Comparison of ENCODE assay signal across 11 cellular contexts in the genomic region with DNA sequence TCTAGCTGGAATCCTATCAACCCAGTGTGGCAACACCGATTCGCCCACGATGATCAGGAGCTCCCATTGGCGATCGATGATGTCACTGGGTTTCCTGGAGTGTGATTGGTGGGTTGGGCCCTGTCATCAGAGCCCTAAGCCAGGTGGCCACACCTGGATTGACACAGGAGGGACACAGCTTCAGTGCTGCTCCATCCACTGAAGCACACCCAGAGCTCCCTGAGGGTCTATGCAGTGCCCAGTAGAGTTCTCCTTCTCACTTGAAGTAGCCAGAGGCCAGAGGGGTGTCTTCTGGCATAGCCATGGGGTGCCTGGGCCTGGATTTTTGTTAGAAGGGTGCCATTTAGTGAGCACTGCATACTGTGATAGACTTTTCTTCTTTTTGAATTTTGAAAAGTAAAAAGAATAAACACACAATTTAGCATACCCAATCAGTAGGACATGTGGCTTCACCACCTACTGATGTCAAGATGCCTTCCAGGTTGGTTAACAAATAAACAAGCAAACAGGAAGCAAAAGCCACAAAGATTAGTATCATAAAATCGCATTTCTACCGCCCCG.
DNase-seq lines count a peak whose midpoint lies in the region; ATAC-seq and TF ChIP-seq lines count a peak whose summit lies in the region.
"Had no signal": no experiment of that assay in that cellular context is flagged by ENCODE, and none has a peak within 500 bp of the region (broad histone marks: within the 10 kb centered on the region; RNA-seq: fewer than 3 reads in every experiment).

No MANE protein-coding gene starts in this region.

- H3K27me3 Mint-ChIP-seq in Calu3 (ENCODE audit: unreplicated experiment) (no peaks in the 10 kb centered on the region), WTC11 (ENCODE audit: low read depth) (no peaks in the 10 kb centered on the region), immature natural killer cell (ENCODE audit: low read depth in 3 of 3) (peaks cover 52 to 63% (median 56%) of the 10 kb centered on the region in 3 donors)

- TF ChIP-seq CTCF in Calu3 (IDR thresholded peaks at IDR 0.05; ENCODE audit: unreplicated experiment): no peak
- no peak for TF ChIP-seq CTCF in WTC11 (IDR thresholded peaks at IDR 0.05)

- H3K4me1 Mint-ChIP-seq in Calu3 (ENCODE audit: low read depth, unreplicated experiment): peaks cover 53% of the 10 kb centered on the region
- H3K4me1 Mint-ChIP-seq in WTC11: peaks cover 28% of the 10 kb centered on the region
- peaks cover 76 to 77% of the 10 kb centered on the region in 2 donors for H3K4me1 Mint-ChIP-seq in immature natural killer cell

- no peaks in the 10 kb centered on the region for H3K9me3 Mint-ChIP-seq in Calu3 (ENCODE audit: low read depth, unreplicated experiment)
- peaks cover 5% of the 10 kb centered on the region for H3K9me3 Mint-ChIP-seq in WTC11
- no peaks in the 10 kb centered on the region for H3K9me3 Mint-ChIP-seq in immature natural killer cell
- H3K9me3 Mint-ChIP-seq: activated naive CD4-positive, alpha-beta T cell treated with anti-CD3 and anti-CD28 coated beads, Interleukin-2, amount 50 U/mL, for 72 hours had no signal

- intact Hi-C loops in Calu3 (cut with micrococcal nuclease; ENCODE audit: unreplicated experiment): loop anchor here (10.0 kb wide), 1 partner anchor 63 kb away; no protein-coding TSS in a partner anchor

- DNase-seq in ACHN (peak; percentile 22), Calu3 (peak; percentile 46), WTC11 (ENCODE audit: low spot score) (peak; percentile 54), immature natural killer cell (peak; percentile 85 to 88 (median 87)), NCI-H82 (lab: John Stamatoyannopoulos, UW) (no peak)
- DNase-seq: NCI-H345, T1000 had no signal

- POLR2A ChIA-PET in WTC11 (lab: Charles Lee): no interaction called here

- ATAC-seq in WTC11 (peak; percentile 83), GM21360 (IDR thresholded peaks at IDR 0.05; ENCODE audit: unreplicated experiment) (no peak), GM21737 (IDR thresholded peaks at IDR 0.05; ENCODE audit: unreplicated experiment) (no peak), GM19467 (IDR thresholded peaks at IDR 0.05; ENCODE audit: unreplicated experiment) (no peak)
- ATAC-seq: activated naive CD4-positive, alpha-beta T cell treated with anti-CD3 and anti-CD28 coated beads, Interleukin-2, amount 50 U/mL, for 72 hours had no signal

- peaks cover 25% of the 10 kb centered on the region for H3K36me3 Mint-ChIP-seq in Calu3 (ENCODE audit: insufficient read depth, unreplicated experiment)
- peaks cover 6% of the 10 kb centered on the region for H3K36me3 Mint-ChIP-seq in WTC11
- no peaks in the 10 kb centered on the region for H3K36me3 Mint-ChIP-seq in immature natural killer cell

- no TSS peak for BruUV-seq in Calu3 (replicated peaks; lab: Mats Ljungman, UMichigan)

- CTCF ChIA-PET in Calu3 (lab: Charles Lee): interaction anchor here (1.3 kb wide), 1 partner anchor 31 kb away, joined by 3 read pairs; no protein-coding TSS in a partner anchor
- CTCF ChIA-PET in WTC11 (lab: Charles Lee): interaction anchor here (0.5 to 1.5 kb wide), 3 partner anchors 9 to 64 kb away, joined by 3 to 5 read pairs (median 4); no protein-coding TSS in a partner anchor

- in situ Hi-C loops in ACHN (cut with HindIII; ENCODE audit: low pct_ligation_motif_present, low pct_unique_long_range_greater_than_20kb, low sequenced_read_pairs): no loop called here

- H3K4me3 Mint-ChIP-seq in Calu3 (ENCODE audit: low read depth, unreplicated experiment): no peak overlapping the region
- H3K4me3 Mint-ChIP-seq in WTC11: no peak overlapping the region
- H3K4me3 Mint-ChIP-seq in immature natural killer cell: peak overlapping the region; percentile 72 to 88 (median 80)

- H3K27ac Mint-ChIP-seq in Calu3 (ENCODE audit: unreplicated experiment) (no peak overlapping the region), WTC11 (no peak overlapping the region), immature natural killer cell (peak overlapping the region; percentile 96 to 100 (median 98))

TF ChIP-seq in WTC11, 78 proteins besides CTCF, POLR2A, EP300 and RAD21 (continues in another document):
- TF ChIP-seq, protein P1, sequence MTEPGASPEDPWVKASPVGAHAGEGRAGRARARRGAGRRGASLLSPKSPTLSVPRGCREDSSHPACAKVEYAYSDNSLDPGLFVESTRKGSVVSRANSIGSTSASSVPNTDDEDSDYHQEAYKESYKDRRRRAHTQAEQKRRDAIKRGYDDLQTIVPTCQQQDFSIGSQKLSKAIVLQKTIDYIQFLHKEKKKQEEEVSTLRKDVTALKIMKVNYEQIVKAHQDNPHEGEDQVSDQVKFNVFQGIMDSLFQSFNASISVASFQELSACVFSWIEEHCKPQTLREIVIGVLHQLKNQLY (CRISPR knock-in tag; IDR thresholded peaks at IDR 0.05): no peak
- TF ChIP-seq OVOL2 (CRISPR knock-in tag; IDR thresholded peaks at IDR 0.05; ENCODE audit: borderline replicate concordance) (no peak), TCF7 (CRISPR knock-in tag; IDR thresholded peaks at IDR 0.05; ENCODE audit: low read depth) (no peak), SOX15 (CRISPR knock-in tag; IDR thresholded peaks at IDR 0.05) (no peak), FOXJ3 (CRISPR knock-in tag; IDR thresholded peaks at IDR 0.05; ENCODE audit: borderline replicate concordance) (no peak), SP1 (CRISPR knock-in tag; conservative IDR thresholded peaks at IDR 0.05) (no peak), TP53 (CRISPR knock-in tag; IDR thresholded peaks at IDR 0.05) (no peak), ZNF232 (CRISPR knock-in tag; IDR thresholded peaks at IDR 0.05) (no peak), NR2C2 (CRISPR knock-in tag; IDR thresholded peaks at IDR 0.05) (no peak), HMGA2 (CRISPR knock-in tag; IDR thresholded peaks at IDR 0.05) (no peak)
- TF ChIP-seq, protein P2, sequence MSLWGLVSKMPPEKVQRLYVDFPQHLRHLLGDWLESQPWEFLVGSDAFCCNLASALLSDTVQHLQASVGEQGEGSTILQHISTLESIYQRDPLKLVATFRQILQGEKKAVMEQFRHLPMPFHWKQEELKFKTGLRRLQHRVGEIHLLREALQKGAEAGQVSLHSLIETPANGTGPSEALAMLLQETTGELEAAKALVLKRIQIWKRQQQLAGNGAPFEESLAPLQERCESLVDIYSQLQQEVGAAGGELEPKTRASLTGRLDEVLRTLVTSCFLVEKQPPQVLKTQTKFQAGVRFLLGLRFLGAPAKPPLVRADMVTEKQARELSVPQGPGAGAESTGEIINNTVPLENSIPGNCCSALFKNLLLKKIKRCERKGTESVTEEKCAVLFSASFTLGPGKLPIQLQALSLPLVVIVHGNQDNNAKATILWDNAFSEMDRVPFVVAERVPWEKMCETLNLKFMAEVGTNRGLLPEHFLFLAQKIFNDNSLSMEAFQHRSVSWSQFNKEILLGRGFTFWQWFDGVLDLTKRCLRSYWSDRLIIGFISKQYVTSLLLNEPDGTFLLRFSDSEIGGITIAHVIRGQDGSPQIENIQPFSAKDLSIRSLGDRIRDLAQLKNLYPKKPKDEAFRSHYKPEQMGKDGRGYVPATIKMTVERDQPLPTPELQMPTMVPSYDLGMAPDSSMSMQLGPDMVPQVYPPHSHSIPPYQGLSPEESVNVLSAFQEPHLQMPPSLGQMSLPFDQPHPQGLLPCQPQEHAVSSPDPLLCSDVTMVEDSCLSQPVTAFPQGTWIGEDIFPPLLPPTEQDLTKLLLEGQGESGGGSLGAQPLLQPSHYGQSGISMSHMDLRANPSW (CRISPR knock-in tag; conservative IDR thresholded peaks at IDR 0.05; ENCODE audit: low read depth): no peak
- TF ChIP-seq, protein P3, sequence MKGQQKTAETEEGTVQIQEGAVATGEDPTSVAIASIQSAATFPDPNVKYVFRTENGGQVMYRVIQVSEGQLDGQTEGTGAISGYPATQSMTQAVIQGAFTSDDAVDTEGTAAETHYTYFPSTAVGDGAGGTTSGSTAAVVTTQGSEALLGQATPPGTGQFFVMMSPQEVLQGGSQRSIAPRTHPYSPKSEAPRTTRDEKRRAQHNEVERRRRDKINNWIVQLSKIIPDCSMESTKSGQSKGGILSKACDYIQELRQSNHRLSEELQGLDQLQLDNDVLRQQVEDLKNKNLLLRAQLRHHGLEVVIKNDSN (CRISPR knock-in tag; IDR thresholded peaks at IDR 0.05): no peak
- TF ChIP-seq, protein P4, sequence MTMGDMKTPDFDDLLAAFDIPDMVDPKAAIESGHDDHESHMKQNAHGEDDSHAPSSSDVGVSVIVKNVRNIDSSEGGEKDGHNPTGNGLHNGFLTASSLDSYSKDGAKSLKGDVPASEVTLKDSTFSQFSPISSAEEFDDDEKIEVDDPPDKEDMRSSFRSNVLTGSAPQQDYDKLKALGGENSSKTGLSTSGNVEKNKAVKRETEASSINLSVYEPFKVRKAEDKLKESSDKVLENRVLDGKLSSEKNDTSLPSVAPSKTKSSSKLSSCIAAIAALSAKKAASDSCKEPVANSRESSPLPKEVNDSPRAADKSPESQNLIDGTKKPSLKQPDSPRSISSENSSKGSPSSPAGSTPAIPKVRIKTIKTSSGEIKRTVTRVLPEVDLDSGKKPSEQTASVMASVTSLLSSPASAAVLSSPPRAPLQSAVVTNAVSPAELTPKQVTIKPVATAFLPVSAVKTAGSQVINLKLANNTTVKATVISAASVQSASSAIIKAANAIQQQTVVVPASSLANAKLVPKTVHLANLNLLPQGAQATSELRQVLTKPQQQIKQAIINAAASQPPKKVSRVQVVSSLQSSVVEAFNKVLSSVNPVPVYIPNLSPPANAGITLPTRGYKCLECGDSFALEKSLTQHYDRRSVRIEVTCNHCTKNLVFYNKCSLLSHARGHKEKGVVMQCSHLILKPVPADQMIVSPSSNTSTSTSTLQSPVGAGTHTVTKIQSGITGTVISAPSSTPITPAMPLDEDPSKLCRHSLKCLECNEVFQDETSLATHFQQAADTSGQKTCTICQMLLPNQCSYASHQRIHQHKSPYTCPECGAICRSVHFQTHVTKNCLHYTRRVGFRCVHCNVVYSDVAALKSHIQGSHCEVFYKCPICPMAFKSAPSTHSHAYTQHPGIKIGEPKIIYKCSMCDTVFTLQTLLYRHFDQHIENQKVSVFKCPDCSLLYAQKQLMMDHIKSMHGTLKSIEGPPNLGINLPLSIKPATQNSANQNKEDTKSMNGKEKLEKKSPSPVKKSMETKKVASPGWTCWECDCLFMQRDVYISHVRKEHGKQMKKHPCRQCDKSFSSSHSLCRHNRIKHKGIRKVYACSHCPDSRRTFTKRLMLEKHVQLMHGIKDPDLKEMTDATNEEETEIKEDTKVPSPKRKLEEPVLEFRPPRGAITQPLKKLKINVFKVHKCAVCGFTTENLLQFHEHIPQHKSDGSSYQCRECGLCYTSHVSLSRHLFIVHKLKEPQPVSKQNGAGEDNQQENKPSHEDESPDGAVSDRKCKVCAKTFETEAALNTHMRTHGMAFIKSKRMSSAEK (CRISPR knock-in tag; IDR thresholded peaks at IDR 0.05; ENCODE audit: borderline replicate concordance): no peak

Comparison
In these comparisons a context has a peak if more than half of its experiments do, and no peak if none do; other contexts are left out.
1. H3K27ac Mint-ChIP-seq: peak in immature natural killer cell (6 of 6); none in Calu3 (single experiment) and WTC11 (single experiment).
2. H3K4me3 Mint-ChIP-seq: peak in immature natural killer cell (5 of 5); none in Calu3 (single experiment) and WTC11 (single experiment).